In genomic region chr10:51357170-51357569, GRCh38 we compare ENCODE assay signal across 11 cellular contexts.
"Had no signal": no experiment of that assay in that cellular context is flagged by ENCODE, and none has a peak within 500 bp of the region (broad histone marks: within the 10 kb centered on the region; RNA-seq: fewer than 3 reads in every experiment).

No MANE protein-coding gene starts in this region.

- FAIRE-seq: H1, H54 had no signal

- H3K4me2 ChIP-seq: GM23338 had no signal

- H3K4me3 ChIP-seq: GM23248, GM23338, HAP-1 had no signal

- H3K4me1 ChIP-seq: HAP-1 had no signal

- H3K9me3 ChIP-seq: HAP-1 had no signal

- DNase-seq: GM23248, GOT3, H7, H9, HCEC 1CT, HFFc6 had no signal

- H3K9ac ChIP-seq: GM23248 had no signal

- H3K36me3 ChIP-seq: HAP-1 had no signal

- ATAC-seq: GM23338, HCT116 had no signal

- H2AFZ ChIP-seq: GM23248, GM23338 had no signal

- H3K27ac ChIP-seq: GM23248 had no signal
